13 cellular contexts compared by ENCODE assay signal in genomic region chr2:47190188-47190818, GRCh38. TPM values are rescaled to one million over a fixed set of nuclear protein-coding genes. Genes with fewer than 3 reads are reported as not detected.
A peak's percentile ranks its signal among the peaks of the same experiment; 100 is the strongest.
DNase-seq lines count a peak whose midpoint lies in the region; ATAC-seq and TF ChIP-seq lines count a peak whose summit lies in the region.
"Had no signal": no experiment of that assay in that cellular context is flagged by ENCODE, and none has a peak within 500 bp of the region (broad histone marks: within the 10 kb centered on the region; RNA-seq: fewer than 3 reads in every experiment).

No MANE protein-coding gene starts in this region.

- H3K4me3 ChIP-seq in fibroblast of mammary gland (ENCODE audit: control insufficient read depth, low read depth, low read length), result no peak overlapping the region

- H3K27ac Mint-ChIP-seq in progenitor cell of endocrine pancreas, result peak overlapping the region; percentile 76
- H3K27ac Mint-ChIP-seq in T-helper 17 cell, result no peak overlapping the region
- H3K27ac Mint-ChIP-seq: T-helper 1 cell treated with Interleukin-12 subunit alpha and Interleukin-12 subunit beta and Interleukin-4 antibody, amounts not matched to agents 30 μg/mL and 1 μg/mL, for 36 hours had no signal

- ATAC-seq in T-helper 17 cell, result no peak
- ATAC-seq: left cardiac atrium had no signal

- no peaks in the 10 kb centered on the region for H3K9me3 Mint-ChIP-seq in progenitor cell of endocrine pancreas (ENCODE audit: low read depth)
- H3K9me3 Mint-ChIP-seq: T-helper 1 cell treated with Interleukin-12 subunit alpha and Interleukin-12 subunit beta and Interleukin-4 antibody, amounts not matched to agents 30 μg/mL and 1 μg/mL, for 36 hours had no signal

- H3K36me3 Mint-ChIP-seq in progenitor cell of endocrine pancreas (ENCODE audit: insufficient read depth) (no peaks in the 10 kb centered on the region), T-helper 17 cell (ENCODE audit: low read depth) (peaks cover 10% of the 10 kb centered on the region)

- H3K4me1 Mint-ChIP-seq in progenitor cell of endocrine pancreas (ENCODE audit: low read depth), result peaks cover 38% of the 10 kb centered on the region
- H3K4me1 Mint-ChIP-seq in T-helper 17 cell, result no peaks in the 10 kb centered on the region

- H3K27me3 Mint-ChIP-seq in progenitor cell of endocrine pancreas, result peaks cover 7% of the 10 kb centered on the region
- H3K27me3 Mint-ChIP-seq in T-helper 17 cell, result peaks cover 48% of the 10 kb centered on the region

- TF ChIP-seq CTCF in fibroblast of mammary gland (conservative IDR thresholded peaks at IDR 0.05; ENCODE audit: control insufficient read depth, insufficient read depth, low read depth, low read length), result no peak
- TF ChIP-seq CTCF in progenitor cell of endocrine pancreas (IDR thresholded peaks at IDR 0.05; ENCODE audit: unreplicated experiment), result no peak

- H3K4me3 Mint-ChIP-seq in progenitor cell of endocrine pancreas (ENCODE audit: low read depth), result no peak overlapping the region
- no peak overlapping the region for H3K4me3 Mint-ChIP-seq in T-helper 17 cell
- H3K4me3 Mint-ChIP-seq: T-helper 1 cell treated with Interleukin-12 subunit alpha and Interleukin-12 subunit beta and Interleukin-4 antibody, amounts not matched to agents 30 μg/mL and 1 μg/mL, for 36 hours had no signal

- no peaks in the 10 kb centered on the region for H3K9me3 ChIP-seq in T-helper 17 cell (ENCODE audit: control insufficient read depth, low read length, poor library complexity, severe bottlenecking)

- DNase-seq in Daoy (ENCODE audit: low read depth), result peak; percentile 65
- DNase-seq in RPMI7951 (ENCODE audit: low read depth), result peak; percentile 61
- DNase-seq in fibroblast of mammary gland (ENCODE audit: low read depth), result peak; percentile 61
- no peak for DNase-seq in progenitor cell of endocrine pancreas (ENCODE audit: low spot score, unreplicated experiment)
- no peak for DNase-seq in cerebellar nuclear complex (lab: John Stamatoyannopoulos, UW)
- DNase-seq in T-helper 17 cell, result no peak
- DNase-seq in H4 (ENCODE audit: low spot score), result no peak
- no peak for DNase-seq in RPMI8226
- DNase-seq: activated CD8-positive, alpha-beta memory T cell treated with anti-CD3 and anti-CD28 coated beads for 24 hours; left cardiac atrium had no signal

RNA-seq across cellular contexts. Expression of gene CALM2, which starts 14.0 kb away (rescaled TPM):
- 2,237 and 2,574 TPM in 2 replicates for total RNA-seq in Daoy (2014; rRNA removed; shearing (Covaris generic))
- 2,635 and 2,984 TPM in 2 replicates for total RNA-seq in RPMI7951 (2014; rRNA removed; shearing (Covaris generic))
- total RNA-seq in progenitor cell of endocrine pancreas (440 and 445 TPM in 2 replicates), T-helper 17 cell (100 to 1,000 TPM; 184 to 194 TPM)
- total RNA-seq in H4 (2014; rRNA removed; shearing (Covaris generic)), result 1,142 and 1,215 TPM in 2 replicates

RNA-seq across cellular contexts. Expression of gene STPG4, which starts 35.2 kb away (rescaled TPM):
- total RNA-seq in Daoy (2014; rRNA removed; shearing (Covaris generic)), result not detected in 2 replicates
- not detected in 2 replicates for total RNA-seq in RPMI7951 (2014; rRNA removed; shearing (Covaris generic))
- total RNA-seq in progenitor cell of endocrine pancreas (0.33 and 0.34 TPM in 2 replicates), T-helper 17 cell (under 1 TPM in 1 of 2 donors, not detected in 1; 0.21 TPM)
- total RNA-seq in H4 (2014; rRNA removed; shearing (Covaris generic)), result not detected in 2 replicates
- total RNA-seq: left cardiac atrium, NCI-H460, pulmonary artery endothelial cell had no signal

Comparison
In these comparisons a context has a peak if more than half of its experiments do, and no peak if none do; other contexts are left out.
1. DNase-seq: peak in Daoy (single experiment), RPMI7951 (single experiment) and fibroblast of mammary gland (single experiment); none in progenitor cell of endocrine pancreas (single experiment), cerebellar nuclear complex (0 of 2), T-helper 17 cell (0 of 3), H4 (single experiment) and RPMI8226 (single experiment).